In genomic region chr3:171890398-171890797, GRCh38 we compare ENCODE assay signal across 23 cellular contexts. TPM values are rescaled to one million over a fixed set of nuclear protein-coding genes. Genes with fewer than 3 reads are reported as not detected.
"Had no signal": no experiment of that assay in that cellular context is flagged by ENCODE, and none has a peak within 500 bp of the region (broad histone marks: within the 10 kb centered on the region; RNA-seq: fewer than 3 reads in every experiment).

No MANE protein-coding gene starts in this region.

- H3K27ac ChIP-seq: left ventricle myocardium inferior, neural progenitor cell, right lobe of liver, upper lobe of right lung had no signal

- H3K4me1 Mint-ChIP-seq: memory B cell, neural progenitor cell had no signal

- H3K4me2 ChIP-seq: neural progenitor cell had no signal

- H3K4me3 ChIP-seq: left ventricle myocardium inferior, neural progenitor cell, right lobe of liver, upper lobe of right lung had no signal

- H2AFZ ChIP-seq: neural progenitor cell had no signal

- H3K4me3 Mint-ChIP-seq: memory B cell; naive thymus-derived CD4-positive, alpha-beta T cell; neural progenitor cell had no signal

- H3K4me1 ChIP-seq: left ventricle myocardium inferior, neural progenitor cell, right lobe of liver, upper lobe of right lung had no signal

- H3K27ac Mint-ChIP-seq: memory B cell; naive thymus-derived CD4-positive, alpha-beta T cell; neural progenitor cell had no signal

- H3K36me3 ChIP-seq: left ventricle myocardium inferior, neural progenitor cell, right lobe of liver, upper lobe of right lung had no signal

- H3K9ac ChIP-seq: neural progenitor cell had no signal

- H3K27me3 ChIP-seq: neural progenitor cell, right lobe of liver, upper lobe of right lung had no signal

- H3K36me3 Mint-ChIP-seq: memory B cell; naive thymus-derived CD4-positive, alpha-beta T cell; neural progenitor cell had no signal

- DNase-seq: activated CD4-positive, alpha-beta T cell treated with anti-CD3 and anti-CD28 coated beads, Interleukin-2, amount 50 U/mL, for 1 hour; activated gamma-delta T cell treated with Interleukin-2 at 50 U/mL for 16 hours; aorta; cerebellar nuclear complex; cortex of kidney; erythroblast; hypothalamus; kidney; left ventricle myocardium inferior; naive thymus-derived CD4-positive, alpha-beta T cell; right lobe of liver; small intestine; stimulated activated CD4-positive, alpha-beta T cell treated with anti-CD3 and anti-CD28 coated beads, Interleukin-4, amount 100 ng/mL, for 1 hour; upper lobe of right lung had no signal

- H3K9me3 ChIP-seq: right lobe of liver, upper lobe of right lung had no signal

- ATAC-seq: activated CD4-positive, CD25-positive, alpha-beta regulatory T cell treated with anti-CD3 and anti-CD28 coated beads, Interleukin-2, amount 50 U/mL, for 24 hours; naive thymus-derived CD4-positive, alpha-beta T cell; upper lobe of right lung had no signal

RNA-seq across cellular contexts. Expression of gene TMEM212, which starts 47.2 kb away (rescaled TPM):
- total RNA-seq: aorta; frontal cortex; kidney; left ventricle myocardium inferior; mucosa of gallbladder; naive thymus-derived CD4-positive, alpha-beta T cell; osteocyte; pulmonary artery endothelial cell; right lobe of liver; T-helper 1 cell treated with Interleukin-12 subunit alpha and Interleukin-12 subunit beta and Interleukin-4 antibody, amounts not matched to agents 30 ng/mL and 1 ng/mL, for 36 hours; upper lobe of right lung had no signal
- polyA plus RNA-seq: aorta; naive thymus-derived CD4-positive, alpha-beta T cell; small intestine; thymus had no signal
